In the genomic region with DNA sequence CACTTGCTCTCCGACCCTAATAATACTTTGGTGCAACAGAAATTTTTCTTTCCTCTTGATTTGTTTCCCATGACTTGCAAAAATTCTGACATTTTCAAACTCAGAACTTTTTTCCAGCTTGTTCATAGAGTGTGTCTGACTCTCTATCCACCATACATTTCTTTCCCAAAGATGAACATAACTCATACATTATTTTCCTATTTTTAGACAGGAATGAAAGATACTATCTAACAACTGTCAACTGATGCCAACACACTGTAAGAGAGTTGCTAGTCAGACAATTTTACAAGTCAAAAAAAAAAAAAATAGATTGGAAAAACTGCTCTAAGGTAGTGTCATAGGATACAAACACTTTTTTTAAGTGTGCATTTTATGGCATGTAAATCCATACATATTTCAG, we compare ENCODE assay signal across 23 cellular contexts.
A peak's percentile ranks its signal among the peaks of the same experiment; 100 is the strongest.
DNase-seq lines count a peak whose midpoint lies in the region; ATAC-seq, FAIRE-seq and TF ChIP-seq lines count a peak whose summit lies in the region.
"Had no signal": no experiment of that assay in that cellular context is flagged by ENCODE, and none has a peak within 500 bp of the region (broad histone marks: within the 10 kb centered on the region; RNA-seq: fewer than 3 reads in every experiment).

No MANE protein-coding gene starts in this region.

- H2BK5ac ChIP-seq in IMR-90 (ENCODE audit: low read depth, low read length, poor library complexity, severe bottlenecking), result no peak overlapping the region

- 0 out of 2 replicates have a peak, but pooled peaks cover 2% of the 10 kb centered on the region for H4K20me1 ChIP-seq in SK-N-SH (ENCODE audit: insufficient read depth)
- H4K20me1 ChIP-seq in IMR-90 (ENCODE audit: insufficient read depth, low read length), result no peaks in the 10 kb centered on the region
- H4K20me1 ChIP-seq: BLaER1 had no signal

- FAIRE-seq in A549 (lab: Jason Lieb, UNC), result no peak
- FAIRE-seq: G401.6, GM12891, GM19239 had no signal

- H3K9me3 ChIP-seq in SK-N-SH (no peaks in the 10 kb centered on the region), A549 (no peaks in the 10 kb centered on the region), IMR-90 (ENCODE audit: control insufficient read depth, insufficient read depth, low read length) (no peaks in the 10 kb centered on the region)
- H3K9me3 ChIP-seq: BE2C had no signal

- no peak for TF ChIP-seq POLR2A in A549 (IDR thresholded peaks at IDR 0.05; ENCODE audit: low read length)
- no peak for TF ChIP-seq POLR2A in IMR-90 (IDR thresholded peaks at IDR 0.05; ENCODE audit: low read depth, low read length)

- ATAC-seq in SK-N-SH treated with all-trans-retinoic acid at 6 μM for 48 hours (no peak), A549 (no peak), IMR-90 (ENCODE audit: low read depth) (no peak)

- no peak overlapping the region for H3K4ac ChIP-seq in IMR-90 (ENCODE audit: low read depth, low read length)

- no peaks in the 10 kb centered on the region for H3K79me2 ChIP-seq in SK-N-SH (ENCODE audit: insufficient read depth)

- H2BK20ac ChIP-seq in IMR-90 (ENCODE audit: low read depth, low read length), result no peak overlapping the region

- peaks cover 4 to 9% of the 10 kb centered on the region in 2 experiments; a peak in 3 of 4 replicates for H3K4me1 ChIP-seq in SK-N-SH (ENCODE audit: control insufficient read depth in 1 of 2, insufficient read depth in 2 of 2, low read depth in 1 of 2, low read length in 1 of 2)
- H3K4me1 ChIP-seq in A549, result peaks cover 16% of the 10 kb centered on the region
- peaks cover 12% of the 10 kb centered on the region for H3K4me1 ChIP-seq in IMR-90 (ENCODE audit: control insufficient read depth, insufficient read depth, low read length)

- no peak overlapping the region for H3K23ac ChIP-seq in IMR-90 (ENCODE audit: low read depth, low read length)

- CTCF ChIA-PET in SK-N-SH (lab: Yijun Ruan, JAX) (no interaction called here), A549 (lab: Yijun Ruan, JAX) (no interaction called here), IMR-90 (lab: Yijun Ruan, JAX) (no interaction called here)

- POLR2A ChIA-PET in SK-N-SH (lab: Yijun Ruan, JAX), result no interaction called here
- POLR2A ChIA-PET in A549 (lab: Yijun Ruan, JAX), result no interaction called here
- POLR2A ChIA-PET in IMR-90 (lab: Charles Lee; ENCODE audit: unreplicated experiment), result no interaction called here

- no peak overlapping the region; the same call in 1 of the 2 replicates for H3K4me2 ChIP-seq in SK-N-SH
- H3K4me2 ChIP-seq in A549, result no peak overlapping the region
- H3K4me2 ChIP-seq in IMR-90 (ENCODE audit: low read depth, low read length), result no peak overlapping the region
- H3K4me2 ChIP-seq: BLaER1 had no signal

- no peak overlapping the region for H3K18ac ChIP-seq in IMR-90 (ENCODE audit: low read depth, low read length)

- TF ChIP-seq RAD21 in SK-N-SH (IDR thresholded peaks at IDR 0.05; ENCODE audit: low read length) (no peak), A549 (conservative IDR thresholded peaks at IDR 0.05 in 1 of 2, IDR thresholded peaks at IDR 0.05 in 1 of 2) (no peak), IMR-90 (IDR thresholded peaks at IDR 0.05; ENCODE audit: low read length) (no peak)

- peaks cover under 1% of the 10 kb centered on the region; the same call in 1 of the 2 replicates for H3K9me1 ChIP-seq in IMR-90 (ENCODE audit: insufficient read depth, low read length)

- dilution Hi-C loops in IMR-90 (cut with HindIII; ENCODE audit: low sequenced_read_pairs, unreplicated experiment), result no loop called here

- no peak overlapping the region for H3K56ac ChIP-seq in IMR-90 (ENCODE audit: extremely low read depth, insufficient read depth, low read length)

- H3K4me3 ChIP-seq in SK-N-SH (ENCODE audit: low read depth in 2 of 2, low read length in 1 of 2) (no peak overlapping the region), A549 (no peak overlapping the region), IMR-90 (ENCODE audit: insufficient read depth, low read depth, low read length) (no peak overlapping the region)
- H3K4me3 ChIP-seq: BLaER1 had no signal

- H3F3A ChIP-seq in SK-N-SH (replicated peaks; ENCODE audit: insufficient read depth), result peaks cover 16% of the 10 kb centered on the region

- H3K9me2 ChIP-seq in SK-N-SH, result no peaks in the 10 kb centered on the region

- DNase-seq in SK-N-SH (no peak), A549 (ENCODE audit: low read depth in 1 of 2, low spot score in 1 of 2) (no peak), IMR-90 (no peak), SKM-1 (lab: John Stamatoyannopoulos, UW; ENCODE audit: unreplicated experiment) (no peak)
- DNase-seq: ACHN; BE2C; C1 segment of cervical spinal cord; CD4-positive, alpha-beta memory T cell; CD4-positive, CD25-positive, alpha-beta regulatory T cell; CD8-positive, alpha-beta memory T cell; COR-L47; DMS 273 treated with DMSO at 0.1 percent for 48 hours; DMS153; DMS53; DMS79; DND-41; GF-D8 had no signal

- in situ Hi-C loops in IMR-90 (cut with MboI; ENCODE audit: low sequenced_read_pairs), result no loop called here

- no peak overlapping the region for H4K91ac ChIP-seq in IMR-90 (ENCODE audit: insufficient read depth, low read depth, low read length)

- WGBS in SK-N-SH (ENCODE audit: low lambda C conversion rate), result 83% methylated on average over 1 of the region's 1 CpG
- WGBS in A549 (ENCODE audit: missing lambda C conversion rate), result 97% methylated on average over 1 of the region's 1 CpG
- 83% methylated on average over 1 of the region's 1 CpG; no CpG with 5 or more reads in 1 of the 2 experiments for WGBS in IMR-90 (ENCODE audit: extremely low coverage in 2 of 2, insufficient read length in 1 of 2), 2 experiments

- TF ChIP-seq EP300 in SK-N-SH (IDR thresholded peaks at IDR 0.05; ENCODE audit: borderline replicate concordance in 1 of 2, low read depth in 1 of 2, low read length in 1 of 2), result no peak
- no peak for TF ChIP-seq EP300 in A549 (IDR thresholded peaks at IDR 0.05)

- H3K14ac ChIP-seq in IMR-90 (replicated peaks; ENCODE audit: low read depth, low read length), result no peak overlapping the region

- H2AK5ac ChIP-seq in IMR-90 (ENCODE audit: low read depth, low read length), result no peak overlapping the region

- intact Hi-C loops in IMR-90 (cut with micrococcal nuclease), result no loop called here

- no peak overlapping the region for H2BK15ac ChIP-seq in IMR-90 (ENCODE audit: low read depth, low read length)

- H4K8ac ChIP-seq in IMR-90 (ENCODE audit: low read depth in 2 of 2, low read length in 2 of 2), result no peak overlapping the region

- no peak overlapping the region for H3K9ac ChIP-seq in SK-N-SH
- no peak overlapping the region for H3K9ac ChIP-seq in IMR-90 (ENCODE audit: low read depth, low read length)
- H3K9ac ChIP-seq: BLaER1 had no signal

- no TSS peak for BruUV-seq in IMR-90 (replicated peaks; lab: Mats Ljungman, UMichigan)

- no peak overlapping the region for H2AK9ac ChIP-seq in IMR-90 (replicated peaks; ENCODE audit: low read depth, low read length, poor library complexity)

- H4K5ac ChIP-seq in IMR-90 (ENCODE audit: low read depth, low read length), result no peak overlapping the region

- no peak overlapping the region for H2AFZ ChIP-seq in SK-N-SH (ENCODE audit: low read depth)
- H2AFZ ChIP-seq in IMR-90 (replicated peaks; ENCODE audit: low read length, poor library complexity), result no peak overlapping the region

- no peak overlapping the region for H2BK120ac ChIP-seq in IMR-90 (ENCODE audit: low read depth, low read length)

- H3K27ac ChIP-seq in SK-N-SH (ENCODE audit: low read depth in 2 of 2, low read length in 1 of 2) (peak overlapping the region in 1 of 2 experiments; percentile 53; a peak in 1 of 4 replicates), A549 (no peak overlapping the region), IMR-90 (ENCODE audit: insufficient read depth, low read length) (no peak overlapping the region)
- H3K27ac ChIP-seq: 22Rv1, BLaER1 had no signal

- TF ChIP-seq CTCF in SK-N-SH (IDR thresholded peaks at IDR 0.05) (no peak), A549 (IDR thresholded peaks at IDR 0.05) (no peak), IMR-90 (conservative IDR thresholded peaks at IDR 0.05; ENCODE audit: low read depth, low read length) (no peak)

- no peaks in the 10 kb centered on the region for H3K27me3 ChIP-seq in SK-N-SH (ENCODE audit: insufficient read depth)
- H3K27me3 ChIP-seq in IMR-90 (ENCODE audit: control insufficient read depth, insufficient read depth, low read length), result no peaks in the 10 kb centered on the region
- H3K27me3 ChIP-seq: BE2C, BLaER1 had no signal

- H3K36me3 ChIP-seq in SK-N-SH (replicated peaks in 1 of 2; ENCODE audit: control insufficient read depth in 1 of 2, insufficient read depth in 2 of 2, low read length in 1 of 2), result no peaks in the 10 kb centered on the region
- no peaks in the 10 kb centered on the region for H3K36me3 ChIP-seq in IMR-90 (ENCODE audit: control insufficient read depth, insufficient read depth, low read length)
- H3K36me3 ChIP-seq: BE2C, BLaER1 had no signal

- no peaks in the 10 kb centered on the region for H3K79me1 ChIP-seq in IMR-90 (ENCODE audit: low read depth in 1 of 2, low read length in 2 of 2)

TF ChIP-seq in SK-N-SH treated with all-trans-retinoic acid at 6 μM for 48 hours, 23 proteins besides CTCF, POLR2A, EP300 and RAD21 (continues in another document):
- no peak for TF ChIP-seq ISL1 (CRISPR knock-in tag; IDR thresholded peaks at IDR 0.05)
- no peak for TF ChIP-seq ARNTL (CRISPR knock-in tag; IDR thresholded peaks at IDR 0.05; ENCODE audit: borderline replicate concordance, low read depth)
- no peak for TF ChIP-seq RARB (CRISPR knock-in tag; IDR thresholded peaks at IDR 0.05)
- no peak for TF ChIP-seq TCF4 (CRISPR knock-in tag; IDR thresholded peaks at IDR 0.05; ENCODE audit: borderline replicate concordance)
- TF ChIP-seq ZNF8 (CRISPR knock-in tag; IDR thresholded peaks at IDR 0.05), result no peak

TF ChIP-seq in A549, 52 proteins besides CTCF, POLR2A, EP300 and RAD21 (continues in another document):
- peak; percentile 70 for TF ChIP-seq NFE2L2 (conservative IDR thresholded peaks at IDR 0.05; ENCODE audit: low read length)

TF ChIP-seq in IMR-90, 13 proteins besides CTCF, POLR2A, EP300 and RAD21:
- no peak for TF ChIP-seq MAZ (IDR thresholded peaks at IDR 0.05; ENCODE audit: borderline replicate concordance, low read depth, low read length)
- TF ChIP-seq NFE2L2 (IDR thresholded peaks at IDR 0.05; ENCODE audit: low read depth, low read length), result peak; percentile 41; the same call in 1 of the 2 replicates

Comparison
In these comparisons a context has a peak if more than half of its experiments do, and no peak if none do; other contexts are left out.
1. Of the 12 proteins assayed by ChIP-seq in both A549 and SK-N-SH: peak only in A549: none; only in SK-N-SH: PBX3; in both: none; in neither: 11.